ENCODE assay signal across 8 cellular contexts in the genomic region with DNA sequence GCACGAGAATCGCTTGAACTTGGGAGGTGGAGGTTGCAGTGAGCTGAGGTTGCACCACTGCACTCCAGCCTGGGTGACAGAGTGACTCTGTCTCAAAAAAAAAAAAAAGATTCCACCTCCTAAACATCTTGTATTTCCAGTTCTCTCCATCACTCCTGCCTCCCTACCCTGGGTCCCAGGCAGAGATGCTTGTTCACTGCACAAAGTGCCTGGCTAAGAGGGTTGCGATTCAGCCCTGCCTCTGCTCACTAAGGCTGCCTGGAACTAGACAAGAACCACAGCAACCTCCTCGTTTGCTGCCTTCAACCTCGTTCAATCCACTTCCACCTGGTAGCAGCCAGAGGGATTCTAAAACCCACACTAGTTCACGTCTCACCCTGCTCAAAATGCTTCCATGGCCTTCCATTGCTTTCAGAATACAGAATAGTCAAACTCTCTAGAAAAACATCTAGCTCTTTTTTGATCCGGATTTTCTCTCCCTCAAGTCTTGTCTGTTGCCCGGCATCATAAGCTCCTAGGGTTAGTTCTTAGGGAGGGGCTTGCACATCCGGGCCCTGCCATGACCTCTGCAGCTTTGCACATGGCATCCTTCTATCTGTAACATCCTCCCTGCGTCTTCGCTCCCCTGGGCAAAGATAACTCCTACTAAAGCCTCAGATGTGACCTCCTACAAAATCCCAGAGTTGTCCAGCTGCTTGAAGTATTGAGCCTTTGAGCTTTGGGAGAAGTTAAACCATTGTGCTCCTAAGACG. TPM values are rescaled to one million over a fixed set of nuclear protein-coding genes. Genes with fewer than 3 reads are reported as not detected.
DNase-seq lines count a peak whose midpoint lies in the region; ATAC-seq and TF ChIP-seq lines count a peak whose summit lies in the region.

No MANE protein-coding gene starts in this region.

- H3K4me1 ChIP-seq in BLaER1 treated with 17β-estradiol and CSF1 and Interleukin-3, amounts not matched to agents 10 nM and 100 nM, result peaks cover 28 to 52% (median 50%) of the 10 kb centered on the region in 10 experiments

- H3K4me3 Mint-ChIP-seq in T-cell, result peak overlapping the region; percentile 64 to 88 (median 81)

- CTCF ChIA-PET in T-cell (lab: Charles Lee), result interaction anchor here (0.5 to 1.7 kb wide), 8 partner anchors 8 to 1831 kb away, joined by 3 to 7 read pairs (median 4); a partner anchor contains a TSS

- H3K27ac ChIP-seq in BLaER1 treated with 17β-estradiol and CSF1 and Interleukin-3, amounts not matched to agents 10 nM and 100 nM, result peak overlapping the region in 8 of 11 experiments; percentile 75 to 99 (median 97); a peak in 10 of 22 replicates

- H3K4me2 ChIP-seq in BLaER1 treated with 17β-estradiol and CSF1 and Interleukin-3, amounts not matched to agents 10 nM and 100 nM, result peak overlapping the region; percentile 67 to 98 (median 91)

- ATAC-seq in T-cell (replicated peaks in 1 of 4), result no peak

- peak overlapping the region in 8 of 10 experiments; percentile 68 to 86 (median 75); a peak in 12 of 20 replicates for H3K4me3 ChIP-seq in BLaER1 treated with 17β-estradiol and CSF1 and Interleukin-3, amounts not matched to agents 10 nM and 100 nM
- peak overlapping the region; percentile 82 for H3K4me3 ChIP-seq in GM12864 (ENCODE audit: low read depth, low read length)

- peaks cover 0 to 32% (median 29%) of the 10 kb centered on the region in 11 experiments; a peak in 18 of 22 replicates for H3K36me3 ChIP-seq in BLaER1 treated with 17β-estradiol and CSF1 and Interleukin-3, amounts not matched to agents 10 nM and 100 nM

- DNase-seq in GM12864 (ENCODE audit: low read depth), result no peak
- no peak for DNase-seq in T-cell
- peak; percentile 18 for DNase-seq in left kidney (ENCODE audit: low read depth, low spot score)
- no peak for DNase-seq in NCI-H1694 (lab: John Stamatoyannopoulos, UW)
- DNase-seq in NCI-H1417 treated with DMSO at 0.1 percent for 48 hours (lab: John Stamatoyannopoulos, UW), result no peak
- no peak for DNase-seq in activated effector memory CD4-positive, alpha-beta T cell treated with anti-CD3 and anti-CD28 coated beads, Interleukin-2, amount 50 U/mL, for 16 hours
- DNase-seq in kidney tubule cell (ENCODE audit: low spot score), result no peak

- H3K9me3 Mint-ChIP-seq in T-cell, result no peaks in the 10 kb centered on the region

- TF ChIP-seq CTCF in GM12864 (IDR thresholded peaks at IDR 0.05; ENCODE audit: low read depth, low read length, missing control alignments), result no peak

- POLR2A ChIA-PET in T-cell (lab: Charles Lee), result interaction anchor here (0.7 to 1.2 kb wide), 4 partner anchors 8 to 1400 kb away, joined by 3 to 5 read pairs (median 5); no protein-coding TSS in a partner anchor

- no peaks in the 10 kb centered on the region for H3K27me3 Mint-ChIP-seq in T-cell

- no peaks in the 10 kb centered on the region for H3K36me3 Mint-ChIP-seq in T-cell

- peaks cover 0 to 6% (median 2%) of the 10 kb centered on the region in 11 experiments; a peak in 6 of 22 replicates for H4K20me1 ChIP-seq in BLaER1 treated with 17β-estradiol and CSF1 and Interleukin-3, amounts not matched to agents 10 nM and 100 nM

- H3K9me3 ChIP-seq in BLaER1 treated with 17β-estradiol and CSF1 and Interleukin-3, amounts not matched to agents 10 nM and 100 nM (replicated peaks in 1 of 11), result no peaks in the 10 kb centered on the region

- H3K4me1 Mint-ChIP-seq in T-cell, result peaks cover 7 to 24% (median 22%) of the 10 kb centered on the region in 3 donors

- no peaks in the 10 kb centered on the region for H3K27me3 ChIP-seq in BLaER1 treated with 17β-estradiol and CSF1 and Interleukin-3, amounts not matched to agents 10 nM and 100 nM

- H3K27ac Mint-ChIP-seq in T-cell, result peak overlapping the region in 1 of 2 donors; percentile 13

- H3K9ac ChIP-seq in BLaER1 treated with 17β-estradiol and CSF1 and Interleukin-3, amounts not matched to agents 10 nM and 100 nM, result peak overlapping the region in 8 of 11 experiments; percentile 92 to 99 (median 97); a peak in 11 of 22 replicates

RNA-seq across cellular contexts. Expression of a gene that starts 1.0 kb away (rescaled TPM):
- 10 to 100 TPM in 4 of 5 donors, 1 to 10 TPM in 1; 8.4 to 23.2 (median 14.1) TPM for total RNA-seq in T-cell

RNA-seq across cellular contexts. Expression of a gene that starts 6.7 kb away (rescaled TPM):
- 10 to 100 TPM; 17.1 to 38.4 (median 34.6) TPM for total RNA-seq in T-cell

RNA-seq across cellular contexts. Expression of a gene that starts 31.8 kb away (rescaled TPM):
- total RNA-seq in T-cell, result 1 to 10 TPM; 2.0 to 4.7 (median 4.2) TPM
